In the genomic region with DNA sequence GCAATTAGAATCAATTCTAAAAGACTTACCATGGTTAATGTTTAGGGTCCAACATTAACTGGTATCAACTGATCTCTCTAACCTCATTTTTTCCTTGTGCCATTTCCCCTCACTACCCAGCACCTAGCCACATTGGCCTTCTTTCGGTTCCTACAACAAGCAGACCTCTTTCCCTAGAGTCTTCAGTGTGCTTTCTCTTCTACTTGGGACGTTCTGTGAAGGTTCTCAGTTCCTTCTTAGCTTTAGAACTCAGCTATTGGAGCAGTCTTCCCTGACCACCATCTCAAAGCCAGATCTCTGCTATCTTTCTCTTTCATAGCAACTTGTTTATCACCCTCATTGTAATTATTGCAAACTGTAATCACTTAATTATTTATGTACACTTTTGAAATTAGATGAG, we compare ENCODE assay signal across 19 cellular contexts. TPM values are rescaled to one million over a fixed set of nuclear protein-coding genes. Genes with fewer than 3 reads are reported as not detected.
A peak's percentile ranks its signal among the peaks of the same experiment; 100 is the strongest.
DNase-seq lines count a peak whose midpoint lies in the region; ATAC-seq and TF ChIP-seq lines count a peak whose summit lies in the region.
"Had no signal": no experiment of that assay in that cellular context is flagged by ENCODE, and none has a peak within 500 bp of the region (broad histone marks: within the 10 kb centered on the region; RNA-seq: fewer than 3 reads in every experiment).

No MANE protein-coding gene starts in this region.

- TF ChIP-seq POLR2A in transverse colon (IDR thresholded peaks at IDR 0.05) = no peak

- H3K27me3 ChIP-seq in tibial artery (no peaks in the 10 kb centered on the region), transverse colon (no peaks in the 10 kb centered on the region)
- H3K27me3 ChIP-seq: ovary had no signal

- H3K36me3 ChIP-seq in tibial artery = no peaks in the 10 kb centered on the region
- H3K36me3 ChIP-seq in transverse colon = no peaks in the 10 kb centered on the region
- H3K36me3 ChIP-seq: ovary had no signal

- no peak for TF ChIP-seq EP300 in transverse colon (IDR thresholded peaks at IDR 0.05; ENCODE audit: low read depth)

- in situ Hi-C loops in transverse colon (cut with MboI; ENCODE audit: low pct_ligation_motif_present in 1 of 4, low pct_unique_long_range_greater_than_20kb in 1 of 4, low sequenced_read_pairs in 3 of 4) = no loop called here

- WGBS in transverse colon (ENCODE audit: low coverage in 1 of 2), 2 donors = 51 to 58% methylated on average over 2 of the region's 2 CpGs

- peak; percentile 8 for DNase-seq in GM20000 (ENCODE audit: low spot score)
- DNase-seq in GF-D8 (lab: John Stamatoyannopoulos, UW) = no peak
- no peak for DNase-seq in tibial artery
- no peak for DNase-seq in NCI-H2171 treated with DMSO at 0.1 percent for 48 hours (lab: John Stamatoyannopoulos, UW)
- no peak for DNase-seq in transverse colon
- DNase-seq: CD8-positive, alpha-beta memory T cell; glutamatergic neuron; mucosa of descending colon; ovary; SHP77 treated with DMSO at 0.1 percent for 48 hours; T1000 had no signal

- ATAC-seq in GM18499 (IDR thresholded peaks at IDR 0.05; ENCODE audit: insufficient read depth, unreplicated experiment) = peak; percentile 64
- ATAC-seq in HG02852 (IDR thresholded peaks at IDR 0.05; ENCODE audit: unreplicated experiment) = peak; percentile 86
- ATAC-seq in HG03460 (IDR thresholded peaks at IDR 0.05; ENCODE audit: unreplicated experiment) = peak; percentile 84
- ATAC-seq: activated T-helper 17 cell treated with anti-CD3 and anti-CD28 coated beads, Interleukin-2, amount 50 U/mL, for 72 hours; mucosa of descending colon had no signal

- H3K27ac ChIP-seq in tibial artery = no peak overlapping the region
- H3K27ac ChIP-seq in transverse colon = no peak overlapping the region
- H3K27ac ChIP-seq: ovary, skin epidermis had no signal

- H3K4me1 ChIP-seq in tibial artery (no peaks in the 10 kb centered on the region), transverse colon (no peaks in the 10 kb centered on the region)

- H3K9me3 ChIP-seq in tibial artery (no peaks in the 10 kb centered on the region), transverse colon (no peaks in the 10 kb centered on the region)
- H3K9me3 ChIP-seq: mucosa of descending colon, ovary had no signal

- H3K4me3 ChIP-seq in tibial artery (no peak overlapping the region), transverse colon (no peak overlapping the region)
- H3K4me3 ChIP-seq: mucosa of descending colon, ovary, skin epidermis had no signal

- intact Hi-C loops in tibial artery (cut with DNase I; ENCODE audit: low total_unique reads) (no loop called here), transverse colon (cut with DNase I; ENCODE audit: low total_unique reads) (no loop called here)

- no peak for TF ChIP-seq CTCF in GM20000 (IDR thresholded peaks at IDR 0.05; ENCODE audit: extremely low read depth, missing control alignments)
- no peak for TF ChIP-seq CTCF in tibial artery (IDR thresholded peaks at IDR 0.05)
- TF ChIP-seq CTCF in transverse colon (IDR thresholded peaks at IDR 0.05) = no peak

RNA-seq across cellular contexts. Expression of gene MINDY4B, which starts 31.5 kb away (rescaled TPM):
- total RNA-seq in transverse colon = not detected
- total RNA-seq: A673; activated T-helper 17 cell treated with anti-CD3 and anti-CD28 coated beads, Interleukin-2, amount 50 U/mL, for 72 hours; CD8-positive, alpha-beta memory T cell; epithelial cell of proximal tubule; kidney epithelial cell; mucosa of descending colon; ovary had no signal

RNA-seq across cellular contexts. Expression of gene CLRN1, which starts 35.8 kb away (rescaled TPM):
- under 1 TPM in 1 of 4 donors, not detected in 3; 0.14 TPM for total RNA-seq in transverse colon
- total RNA-seq: A673; activated T-helper 17 cell treated with anti-CD3 and anti-CD28 coated beads, Interleukin-2, amount 50 U/mL, for 72 hours; CD8-positive, alpha-beta memory T cell; epithelial cell of proximal tubule; kidney epithelial cell; mucosa of descending colon; ovary had no signal
